1 cellular context compared by ENCODE assay signal in the genomic region with DNA sequence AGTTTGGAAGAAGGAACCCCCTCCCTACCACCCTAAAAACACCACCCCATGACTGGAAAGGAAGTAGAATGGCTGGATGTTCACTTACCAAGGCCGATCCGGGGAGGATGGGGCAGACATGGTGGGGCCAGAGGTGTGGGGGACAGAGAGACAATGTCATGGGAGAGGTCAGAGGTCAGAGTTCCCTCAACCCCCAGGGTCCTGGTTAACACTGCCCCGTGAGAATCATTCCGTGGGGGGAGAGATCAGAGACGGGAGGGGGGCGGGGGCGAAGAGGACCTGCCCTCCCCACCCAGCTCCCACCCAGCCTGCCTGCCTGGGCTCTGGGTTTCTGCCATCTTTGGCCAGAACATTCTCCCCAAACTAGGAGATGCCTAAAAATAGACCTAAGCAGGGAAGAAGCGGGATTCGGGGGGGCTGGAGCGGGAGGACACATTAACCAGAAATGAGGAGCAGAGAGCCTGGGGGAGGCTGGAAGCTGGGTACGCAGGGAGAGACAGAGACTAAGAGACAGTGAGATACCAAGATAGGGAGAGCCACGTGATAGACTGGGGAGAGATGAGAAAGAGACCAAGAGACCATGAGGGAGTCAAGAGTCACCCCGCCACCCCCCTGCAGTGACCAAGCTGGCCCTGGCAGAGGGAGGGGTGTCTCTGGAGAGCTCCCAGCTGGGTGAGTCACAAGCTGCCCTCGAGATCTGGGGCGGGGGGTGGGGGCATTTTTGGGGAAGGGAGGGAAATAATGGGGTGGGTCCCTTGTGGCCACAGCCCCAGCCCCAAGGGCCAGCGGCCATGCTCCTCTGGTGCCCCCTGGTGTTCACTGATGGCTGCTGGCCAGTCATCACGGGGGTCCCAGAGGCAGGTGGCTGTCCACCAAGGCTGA.
A peak's percentile ranks its signal among the peaks of the same experiment; 100 is the strongest.
TF ChIP-seq lines count a peak whose summit lies in the region.

No MANE protein-coding gene starts in this region.

TF ChIP-seq in H1, 55 proteins besides CTCF, POLR2A, EP300 and RAD21:
- peak; percentile 70; the same call in 1 of the 2 replicates for TF ChIP-seq JUND (IDR thresholded peaks at IDR 0.05; ENCODE audit: low read length)
- TF ChIP-seq SP1 (IDR thresholded peaks at IDR 0.05; ENCODE audit: low read depth, low read length), result no peak
- TF ChIP-seq ASH2L (IDR thresholded peaks at IDR 0.05; ENCODE audit: low read length), result no peak
- TF ChIP-seq BCL11A (IDR thresholded peaks at IDR 0.05; ENCODE audit: low read depth in 2 of 2, low read length in 2 of 2), result no peak
- no peak for TF ChIP-seq GTF2F1 (IDR thresholded peaks at IDR 0.05; ENCODE audit: borderline replicate concordance, low read depth, low read length)
- TF ChIP-seq KDM1A (IDR thresholded peaks at IDR 0.05; ENCODE audit: borderline replicate concordance, low read length), result no peak
- TF ChIP-seq SP4 (IDR thresholded peaks at IDR 0.05; ENCODE audit: low read length), result no peak
- peak; percentile 40; the same call in 1 of the 2 replicates for TF ChIP-seq CREB1 (IDR thresholded peaks at IDR 0.05)
- TF ChIP-seq CHD1 (IDR thresholded peaks at IDR 0.05; ENCODE audit: low read depth, low read length), result no peak
- TF ChIP-seq RNF2 (IDR thresholded peaks at IDR 0.05; ENCODE audit: borderline replicate concordance, low read depth, low read length, missing control alignments, poor library complexity, severe bottlenecking), result no peak
- TF ChIP-seq KDM5A (IDR thresholded peaks at IDR 0.05; ENCODE audit: low read length), result no peak
- TF ChIP-seq JUN (IDR thresholded peaks at IDR 0.05; ENCODE audit: low read depth, low read length), result no peak
- TF ChIP-seq BACH1 (IDR thresholded peaks at IDR 0.05; ENCODE audit: low read length), result no peak
- TF ChIP-seq ATF2 (IDR thresholded peaks at IDR 0.05; ENCODE audit: low read length), result no peak
- no peak for TF ChIP-seq NRF1 (IDR thresholded peaks at IDR 0.05; ENCODE audit: low read depth, low read length)
- no peak for TF ChIP-seq POU5F1 (IDR thresholded peaks at IDR 0.05; ENCODE audit: low read depth, low read length)
- TF ChIP-seq, protein P1, sequence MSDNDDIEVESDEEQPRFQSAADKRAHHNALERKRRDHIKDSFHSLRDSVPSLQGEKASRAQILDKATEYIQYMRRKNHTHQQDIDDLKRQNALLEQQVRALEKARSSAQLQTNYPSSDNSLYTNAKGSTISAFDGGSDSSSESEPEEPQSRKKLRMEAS (IDR thresholded peaks at IDR 0.05), result peak; percentile 18; the same call in 1 of the 2 replicates
- no peak for TF ChIP-seq TBP (IDR thresholded peaks at IDR 0.05; ENCODE audit: low read depth, low read length)
- 0 out of 2 replicates have a peak, but pooled peaks have one; percentile 3 for TF ChIP-seq USF2 (IDR thresholded peaks at IDR 0.05; ENCODE audit: low read length)
- TF ChIP-seq CHD7 (IDR thresholded peaks at IDR 0.05; ENCODE audit: insufficient replicate concordance, low read length), result no peak
- TF ChIP-seq TEAD4 (IDR thresholded peaks at IDR 0.05; ENCODE audit: low read depth, low read length), result no peak
- peak; percentile 72; the same call in 1 of the 2 replicates for TF ChIP-seq YY1 (IDR thresholded peaks at IDR 0.05; ENCODE audit: low read depth, low read length)
- TF ChIP-seq TCF12 (IDR thresholded peaks at IDR 0.05; ENCODE audit: low read depth, low read length), result peak; percentile 67; the same call in 1 of the 2 replicates
- no peak for TF ChIP-seq FOSL1 (IDR thresholded peaks at IDR 0.05; ENCODE audit: insufficient read depth, low read depth, low read length)
- no peak for TF ChIP-seq SAP30 (IDR thresholded peaks at IDR 0.05; ENCODE audit: insufficient read depth, insufficient replicate concordance, low read length)
- no peak for TF ChIP-seq SRF (IDR thresholded peaks at IDR 0.05; ENCODE audit: low read depth, low read length)
- no peak for TF ChIP-seq MAFK (IDR thresholded peaks at IDR 0.05; ENCODE audit: low read depth, low read length)
- no peak for TF ChIP-seq KDM4A (IDR thresholded peaks at IDR 0.05; ENCODE audit: low read depth, low read length, severe bottlenecking)
- no peak for TF ChIP-seq CBX5 (IDR thresholded peaks at IDR 0.05; ENCODE audit: low read depth, low read length)
- TF ChIP-seq SP2 (IDR thresholded peaks at IDR 0.05; ENCODE audit: low read length), result no peak
- no peak for TF ChIP-seq POLR2AphosphoS5 (IDR thresholded peaks at IDR 0.05; ENCODE audit: low read depth, low read length)
